22 cellular contexts compared by ENCODE assay signal in the genomic region with DNA sequence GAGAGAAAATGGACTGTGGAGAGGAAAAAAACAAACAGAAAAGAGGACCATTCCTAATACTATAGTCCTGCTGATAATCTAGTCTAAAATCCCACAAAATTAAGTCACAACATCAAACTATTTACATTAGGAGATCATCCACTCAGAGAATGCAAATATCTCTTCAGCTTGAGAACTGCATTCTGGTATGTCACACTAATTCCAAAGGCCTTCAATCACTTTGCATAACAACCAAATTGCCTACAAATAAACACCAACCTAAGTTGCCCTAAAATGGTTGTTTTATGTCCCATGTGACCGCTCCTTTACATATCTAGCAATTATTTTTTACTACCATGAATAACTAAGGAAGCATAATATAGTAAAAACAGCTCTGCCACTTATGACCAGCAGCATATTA.
"Had no signal": no experiment of that assay in that cellular context is flagged by ENCODE, and none has a peak within 500 bp of the region (broad histone marks: within the 10 kb centered on the region; RNA-seq: fewer than 3 reads in every experiment).

No MANE protein-coding gene starts in this region.

- DNase-seq: activated B cell treated with CpG ODN at 0.5 μM for 24 hours; activated CD4-positive, alpha-beta memory T cell treated with anti-CD3 and anti-CD28 coated beads for 36 hours; activated CD4-positive, alpha-beta T cell treated with anti-CD3 and anti-CD28 coated beads for 4 hours; activated gamma-delta T cell treated with Interleukin-2 at 50 U/mL for 16 hours; activated T-cell treated with anti-CD3 and anti-CD28 coated beads for 4 hours; amniotic stem cell; foreskin keratinocyte; left lung; mucosa of descending colon; naive B cell; right cardiac atrium; transverse colon had no signal

- H3K4me1 ChIP-seq: left lung, prostate gland, suprapubic skin, transverse colon, vagina had no signal

- H3K27me3 ChIP-seq: hepatocyte, left lung, suprapubic skin, transverse colon, vagina had no signal

- ATAC-seq: activated naive CD4-positive, alpha-beta T cell treated with anti-CD3 and anti-CD28 coated beads, Interleukin-2, amount 50 U/mL, for 72 hours; foreskin keratinocyte; left lung; mucosa of descending colon; right cardiac atrium had no signal

- H3K27ac Mint-ChIP-seq: activated B cell treated with CpG ODN at 0.5 μM for 24 hours; activated CD4-positive, alpha-beta memory T cell treated with anti-CD3 and anti-CD28 coated beads for 36 hours; activated naive CD4-positive, alpha-beta T cell treated with anti-CD3 and anti-CD28 coated beads, Interleukin-2, amount 50 U/mL, for 72 hours; activated T-helper 1 cell treated with anti-CD3 and anti-CD28 coated beads, Interleukin-12 subunit alpha, Interleukin-12 subunit beta, Interleukin-2, Interleukin-4 antibody, amounts not matched to agents 30 ng/mL and 10 ng/mL and 1 ng/mL, durations not matched to agents 14 hours and 24 hours and 36 hours; naive B cell; stimulated activated naive CD8-positive, alpha-beta T cell treated with anti-CD3 and anti-CD28 coated beads, Interleukin-15, Interleukin-2, amounts not matched to agents 100 ng/mL and 50 ng/mL, for 24 hours had no signal

- H3K4me1 Mint-ChIP-seq: activated B cell treated with CpG ODN at 0.5 μM for 24 hours, naive B cell, neural crest cell had no signal

- H3K4me3 Mint-ChIP-seq: activated B cell treated with CpG ODN at 0.5 μM for 24 hours; activated CD4-positive, alpha-beta memory T cell treated with anti-CD3 and anti-CD28 coated beads for 36 hours; activated T-helper 1 cell treated with anti-CD3 and anti-CD28 coated beads, Interleukin-12 subunit alpha, Interleukin-12 subunit beta, Interleukin-2, Interleukin-4 antibody, amounts not matched to agents 30 ng/mL and 10 ng/mL and 1 ng/mL, durations not matched to agents 14 hours and 24 hours and 36 hours; naive B cell; neural crest cell; stimulated activated naive CD8-positive, alpha-beta T cell treated with anti-CD3 and anti-CD28 coated beads, Interleukin-15, Interleukin-2, amounts not matched to agents 100 ng/mL and 50 ng/mL, for 24 hours had no signal

- H3K27me3 Mint-ChIP-seq: activated B cell treated with CpG ODN at 0.5 μM for 24 hours; naive B cell; stimulated activated naive CD8-positive, alpha-beta T cell treated with anti-CD3 and anti-CD28 coated beads, Interleukin-15, Interleukin-2, amounts not matched to agents 100 ng/mL and 50 ng/mL, for 24 hours had no signal

- H3K9me3 Mint-ChIP-seq: activated B cell treated with CpG ODN at 0.5 μM for 24 hours; activated T-helper 1 cell treated with anti-CD3 and anti-CD28 coated beads, Interleukin-12 subunit alpha, Interleukin-12 subunit beta, Interleukin-2, Interleukin-4 antibody, amounts not matched to agents 30 ng/mL and 10 ng/mL and 1 ng/mL, durations not matched to agents 14 hours and 24 hours and 36 hours had no signal

- H3K9me3 ChIP-seq: left lung, mucosa of descending colon, prostate gland, suprapubic skin, transverse colon, vagina had no signal

- H3K36me3 ChIP-seq: cardiac muscle cell, left lung, prostate gland, suprapubic skin, transverse colon, vagina had no signal

- H3K4me2 ChIP-seq: hepatocyte had no signal

- H3K4me3 ChIP-seq: cardiac muscle cell, hepatocyte, left lung, mucosa of descending colon, prostate gland, skin epidermis, suprapubic skin, transverse colon, vagina had no signal

- H3K27ac ChIP-seq: cardiac muscle cell, foreskin keratinocyte, hepatocyte, left lung, prostate gland, skin epidermis, suprapubic skin, transverse colon, vagina had no signal

- H2AFZ ChIP-seq: hepatocyte had no signal

- H3K79me2 ChIP-seq: hepatocyte had no signal
